In genomic region chr1:175600721-175601440, GRCh38 we compare ENCODE assay signal across 12 cellular contexts.
DNase-seq lines count a peak whose midpoint lies in the region; ATAC-seq, FAIRE-seq and TF ChIP-seq lines count a peak whose summit lies in the region.
"Had no signal": no experiment of that assay in that cellular context is flagged by ENCODE, and none has a peak within 500 bp of the region (broad histone marks: within the 10 kb centered on the region; RNA-seq: fewer than 3 reads in every experiment).

No MANE protein-coding gene starts in this region.

- H3K36me3 ChIP-seq in OCI-LY3 (replicated peaks; ENCODE audit: low read depth, low read length): no peaks in the 10 kb centered on the region
- H3K36me3 ChIP-seq: suprapubic skin had no signal

- TF ChIP-seq CTCF in GM10248 (IDR thresholded peaks at IDR 0.05; ENCODE audit: control extremely low read depth, extremely low read depth, low read depth, missing control alignments): no peak
- no peak for TF ChIP-seq CTCF in OCI-LY3 (IDR thresholded peaks at IDR 0.05; ENCODE audit: low read depth, low read length)
- TF ChIP-seq CTCF in D721Med (IDR thresholded peaks at IDR 0.05; ENCODE audit: insufficient read depth, missing control alignments): no peak

- H3K4me3 ChIP-seq in OCI-LY3 (ENCODE audit: low read length): no peak overlapping the region
- H3K4me3 ChIP-seq: suprapubic skin had no signal

- POLR2A ChIA-PET in GM10248 (lab: Yijun Ruan, JAX): no interaction called here

- peak; percentile 81 for ATAC-seq in GM19455 (IDR thresholded peaks at IDR 0.05; ENCODE audit: unreplicated experiment)
- peak; percentile 80 for ATAC-seq in HG03066 (IDR thresholded peaks at IDR 0.05; ENCODE audit: low read depth, unreplicated experiment)
- no peak for ATAC-seq in sciatic nerve
- ATAC-seq: PC-3 had no signal

- H3K9ac ChIP-seq in OCI-LY3 (ENCODE audit: low read length): no peak overlapping the region

- no peaks in the 10 kb centered on the region for H3K79me2 ChIP-seq in OCI-LY3 (ENCODE audit: low read length)

- no peak overlapping the region for H2AFZ ChIP-seq in OCI-LY3 (ENCODE audit: low read depth, low read length)

- peaks cover 9% of the 10 kb centered on the region for H3K27me3 ChIP-seq in OCI-LY3 (ENCODE audit: low read depth, low read length)

- CTCF ChIA-PET in GM10248 (lab: Yijun Ruan, JAX): interaction anchor here (1.1 to 1.2 kb wide), 2 partner anchors 10 to 13 kb away, joined by 3 to 5 read pairs; no protein-coding TSS in a partner anchor

- peaks cover 49% of the 10 kb centered on the region for H3K4me1 ChIP-seq in OCI-LY3 (ENCODE audit: low read length)

- H3K9me3 ChIP-seq in OCI-LY3 (ENCODE audit: insufficient read depth, low read length): no peaks in the 10 kb centered on the region
- H3K9me3 ChIP-seq: suprapubic skin had no signal

- H3K4me2 ChIP-seq in OCI-LY3 (ENCODE audit: low read length): peak overlapping the region; percentile 42

- intact Hi-C loops in sciatic nerve (cut with DNase I): no loop called here

- DNase-seq in GM10248 (ENCODE audit: extremely low spot score) (peak; percentile 60), HPDE6-E6E7 (ENCODE audit: extremely low spot score) (no peak), D721Med (ENCODE audit: insufficient read length, low spot score) (no peak), sciatic nerve (ENCODE audit: low spot score) (no peak), NCI-H146 treated with DMSO at 0.1 percent for 48 hours (lab: John Stamatoyannopoulos, UW; ENCODE audit: unreplicated experiment) (no peak)
- DNase-seq: PC-3, small intestine had no signal

- no peaks in the 10 kb centered on the region for H4K20me1 ChIP-seq in OCI-LY3 (ENCODE audit: insufficient read depth, low read length)

- no peak overlapping the region for H3K27ac ChIP-seq in OCI-LY3 (ENCODE audit: low read length)
- H3K27ac ChIP-seq: suprapubic skin had no signal

- no peak for FAIRE-seq in D721Med (lab: Jason Lieb, UNC)
- FAIRE-seq: islet of Langerhans, small intestine had no signal
